28 cellular contexts compared by ENCODE assay signal in genomic region chr7:153217032-153217431, GRCh38.
"Had no signal": no experiment of that assay in that cellular context is flagged by ENCODE, and none has a peak within 500 bp of the region (broad histone marks: within the 10 kb centered on the region; RNA-seq: fewer than 3 reads in every experiment).

No MANE protein-coding gene starts in this region.

- H3K27ac ChIP-seq: brain microvascular endothelial cell, coronary artery, esophagus muscularis mucosa, foreskin keratinocyte, gastrocnemius medialis, heart left ventricle had no signal

- DNase-seq: activated CD4-positive, alpha-beta memory T cell treated with anti-CD3 and anti-CD28 coated beads for 36 hours; activated CD4-positive, alpha-beta T cell treated with anti-CD3 and anti-CD28 coated beads for 36 hours; activated CD4-positive, alpha-beta T cell treated with anti-CD3 and anti-CD28 coated beads, Interleukin-2, amount 10 ng/mL, durations not matched to agents 24 days and 14 days; activated CD4-positive, CD25-positive, alpha-beta regulatory T cell; activated CD4-positive, CD25-positive, alpha-beta regulatory T cell treated with anti-CD3 and anti-CD28 coated beads, Interleukin-2, amount 50 U/mL, for 72 hours; activated CD8-positive, alpha-beta memory T cell treated with anti-CD3 and anti-CD28 coated beads, Interleukin-2, amount 10 ng/mL, durations not matched to agents 7 days and 5 days; activated CD8-positive, alpha-beta memory T cell treated with anti-CD3 and anti-CD28 coated beads, Interleukin-2, amount 50 U/mL, for 4 hours; activated CD8-positive, alpha-beta T cell treated with anti-CD3 and anti-CD28 coated beads, Interleukin-2, amount 10 ng/mL, durations not matched to agents 7 days and 5 days; activated gamma-delta T cell; activated naive CD4-positive, alpha-beta T cell; activated naive CD4-positive, alpha-beta T cell treated with anti-CD3 and anti-CD28 coated beads, Interleukin-2, amount 50 U/mL, for 16 hours; activated T-cell treated with anti-CD3 and anti-CD28 coated beads, Interleukin-2, amount 50 U/mL, for 1 hour; activated T-cell treated with anti-CD3 and anti-CD28 coated beads, Interleukin-2, amount 50 U/mL, for 48 hours; amniotic stem cell; anterior cingulate cortex; brain microvascular endothelial cell; effector CD4-positive, alpha-beta T cell; effector memory CD8-positive, alpha-beta T cell; erythroblast; foreskin keratinocyte; gastrocnemius medialis; glutamatergic neuron; heart left ventricle; T-helper 2 cell had no signal

- H3K4me1 ChIP-seq: esophagus muscularis mucosa, foreskin keratinocyte, gastrocnemius medialis, heart left ventricle had no signal

- H3K4me3 ChIP-seq: coronary artery, esophagus muscularis mucosa, gastrocnemius medialis, heart left ventricle had no signal

- H3K36me3 ChIP-seq: brain microvascular endothelial cell, esophagus muscularis mucosa, gastrocnemius medialis, heart left ventricle had no signal

- FAIRE-seq: astrocyte, bronchial epithelial cell had no signal

- H3K9me3 ChIP-seq: gastrocnemius medialis had no signal

- ATAC-seq: activated CD4-positive, alpha-beta T cell treated with anti-CD3 and anti-CD28 coated beads for 36 hours; activated CD8-positive, alpha-beta memory T cell treated with anti-CD3 and anti-CD28 coated beads, Interleukin-2, amount 10 ng/mL, durations not matched to agents 7 days and 5 days; activated CD8-positive, alpha-beta T cell treated with anti-CD3 and anti-CD28 coated beads, Interleukin-2, amount 10 ng/mL, durations not matched to agents 7 days and 5 days; effector memory CD8-positive, alpha-beta T cell; foreskin keratinocyte; gastrocnemius medialis; heart left ventricle had no signal

- H3K27me3 ChIP-seq: brain microvascular endothelial cell, esophagus muscularis mucosa, foreskin keratinocyte, gastrocnemius medialis had no signal
